Comparison of ENCODE assay signal across 24 cellular contexts in genomic region chr12:89320735-89321134, GRCh38.
"Had no signal": no experiment of that assay in that cellular context is flagged by ENCODE, and none has a peak within 500 bp of the region (broad histone marks: within the 10 kb centered on the region; RNA-seq: fewer than 3 reads in every experiment).

No MANE protein-coding gene starts in this region.

- FAIRE-seq: HTR-8/SVneo had no signal

- H3K4me2 ChIP-seq: SK-N-SH had no signal

- H3K9ac ChIP-seq: SK-N-SH had no signal

- DNase-seq: Karpas-422; KG1; MM.1S; NCI-H1092 treated with DMSO at 0.1 percent for 48 hours; NCI-H1436; NCI-H187; NCI-H2029; NCI-H2081 treated with DMSO at 0.1 percent for 48 hours; NCI-H2171; NCI-H226; NCI-H446; NCI-H510A; NCI-H524 treated with DMSO at 0.1 percent for 48 hours; NCI-H69; NCI-H774; NK-92 treated with Interleukin-12 subunit alpha and Interleukin-12 subunit beta, amount 100 ng/mL, for 24 hours; PC-3; SHP77; SK-N-SH; SW 1271 had no signal

- H3K9me3 ChIP-seq: SK-N-SH had no signal

- ATAC-seq: Panc1, PC-3 had no signal

- H3K27ac ChIP-seq: HL-60, RWPE1 had no signal
